In genomic region chr1:233381806-233382205, GRCh38 we compare ENCODE assay signal across 36 cellular contexts.
"Had no signal": no experiment of that assay in that cellular context is flagged by ENCODE, and none has a peak within 500 bp of the region (broad histone marks: within the 10 kb centered on the region; RNA-seq: fewer than 3 reads in every experiment).

No MANE protein-coding gene starts in this region.

- H3K9me3 Mint-ChIP-seq: activated B cell treated with CpG ODN at 0.5 μM for 24 hours; activated CD4-positive, alpha-beta memory T cell treated with anti-CD3 and anti-CD28 coated beads for 36 hours; activated CD4-positive, alpha-beta T cell treated with anti-CD3 and anti-CD28 coated beads, Interleukin-2, amount 10 ng/mL, durations not matched to agents 24 days and 14 days; activated naive CD4-positive, alpha-beta T cell treated with anti-CD3 and anti-CD28 coated beads for 36 hours; activated naive CD4-positive, alpha-beta T cell treated with anti-CD3 and anti-CD28 coated beads, Interleukin-2, amount 50 U/mL, for 72 hours; activated naive CD8-positive, alpha-beta T cell treated with anti-CD3 and anti-CD28 coated beads for 36 hours; activated T-helper 1 cell treated with anti-CD3 and anti-CD28 coated beads, Interleukin-12 subunit alpha, Interleukin-12 subunit beta, Interleukin-2, Interleukin-4 antibody, amounts not matched to agents 30 ng/mL and 10 ng/mL and 1 ng/mL, durations not matched to agents 14 hours and 24 hours and 36 hours; activated T-helper 17 cell treated with anti-CD3 and anti-CD28 coated beads, Interleukin-2, amount 50 U/mL, for 72 hours; central memory CD8-positive, alpha-beta T cell; T-helper 2 cell treated with Interferon-gamma antibody and Interleukin-4, amounts not matched to agents 5 μg/mL and 100 μg/mL, for 36 hours had no signal

- H3K27me3 ChIP-seq: adrenal gland, body of pancreas, brain microvascular endothelial cell, breast epithelium, colonic mucosa had no signal

- H3K27ac ChIP-seq: adrenal gland, body of pancreas, brain microvascular endothelial cell, breast epithelium, colonic mucosa, VCaP had no signal

- DNase-seq: activated B cell treated with CpG ODN at 0.5 μM for 24 hours; activated CD4-positive, alpha-beta memory T cell treated with anti-CD3 and anti-CD28 coated beads for 36 hours; activated CD4-positive, alpha-beta T cell treated with anti-CD3 and anti-CD28 coated beads for 4 hours; activated CD4-positive, alpha-beta T cell treated with anti-CD3 and anti-CD28 coated beads, Interleukin-2, amount 10 ng/mL, durations not matched to agents 24 days and 14 days; activated CD4-positive, alpha-beta T cell treated with anti-CD3 and anti-CD28 coated beads, Interleukin-2, amount 50 U/mL, for 1 hour; activated CD4-positive, alpha-beta T cell treated with anti-CD3 and anti-CD28 coated beads, Interleukin-2, amount 50 U/mL, for 4 hours; activated CD4-positive, CD25-positive, alpha-beta regulatory T cell treated with anti-CD3 and anti-CD28 coated beads, Interleukin-2, amount 50 U/mL, for 72 hours; activated CD8-positive, alpha-beta memory T cell treated with anti-CD3 and anti-CD28 coated beads, Interleukin-2, amount 50 U/mL, for 4 hours; activated CD8-positive, alpha-beta T cell treated with anti-CD3 and anti-CD28 coated beads for 36 hours; activated effector memory CD4-positive, alpha-beta T cell treated with anti-CD3 and anti-CD28 coated beads, Interleukin-2, amount 50 U/mL, for 16 hours; activated gamma-delta T cell treated with Interleukin-2 at 50 U/mL for 16 hours; activated naive CD4-positive, alpha-beta T cell; activated naive CD4-positive, alpha-beta T cell treated with anti-CD3 and anti-CD28 coated beads for 36 hours; activated naive CD4-positive, alpha-beta T cell treated with anti-CD3 and anti-CD28 coated beads, Interleukin-2, amount 50 U/mL, for 16 hours; activated naive CD8-positive, alpha-beta T cell treated with anti-CD3 and anti-CD28 coated beads for 36 hours; activated T-cell treated with anti-CD3 and anti-CD28 coated beads for 4 hours; activated T-cell treated with anti-CD3 and anti-CD28 coated beads, Interleukin-2, amount 50 U/mL, for 1 hour; activated T-cell treated with anti-CD3 and anti-CD28 coated beads, Interleukin-2, amount 50 U/mL, for 4 hours; activated T-cell treated with anti-CD3 and anti-CD28 coated beads, Interleukin-2, amount 50 U/mL, for 72 hours; adrenal gland; amniotic stem cell; aorta; body of pancreas; brain microvascular endothelial cell; cerebellar nuclear complex; colonic mucosa; T-helper 2 cell; T-helper 9 cell had no signal

- FAIRE-seq: astrocyte had no signal

- H3K9me3 ChIP-seq: adrenal gland, body of pancreas, breast epithelium, colonic mucosa had no signal

- H3K36me3 ChIP-seq: adrenal gland, brain microvascular endothelial cell, colonic mucosa had no signal

- H3K4me1 ChIP-seq: adrenal gland, body of pancreas, breast epithelium, colonic mucosa had no signal

- H3K27ac Mint-ChIP-seq: activated B cell treated with CpG ODN at 0.5 μM for 24 hours; activated CD4-positive, alpha-beta memory T cell treated with anti-CD3 and anti-CD28 coated beads for 36 hours; activated CD4-positive, alpha-beta T cell treated with anti-CD3 and anti-CD28 coated beads, Interleukin-2, amount 10 ng/mL, durations not matched to agents 24 days and 14 days; activated CD8-positive, alpha-beta T cell treated with anti-CD3 and anti-CD28 coated beads for 36 hours; activated naive CD4-positive, alpha-beta T cell treated with anti-CD3 and anti-CD28 coated beads for 36 hours; activated naive CD4-positive, alpha-beta T cell treated with anti-CD3 and anti-CD28 coated beads, Interleukin-2, amount 50 U/mL, for 72 hours; activated naive CD8-positive, alpha-beta T cell treated with anti-CD3 and anti-CD28 coated beads for 36 hours; activated T-cell treated with anti-CD3 and anti-CD28 coated beads, Interleukin-2, amount 50 U/mL, for 72 hours; activated T-helper 1 cell treated with anti-CD3 and anti-CD28 coated beads, Interleukin-12 subunit alpha, Interleukin-12 subunit beta, Interleukin-2, Interleukin-4 antibody, amounts not matched to agents 30 ng/mL and 10 ng/mL and 1 ng/mL, durations not matched to agents 14 hours and 24 hours and 36 hours; activated T-helper 17 cell treated with anti-CD3 and anti-CD28 coated beads, Interleukin-2, amount 50 U/mL, for 72 hours; T-helper 2 cell treated with Interferon-gamma antibody and Interleukin-4, amounts not matched to agents 5 μg/mL and 100 μg/mL, for 36 hours had no signal

- H3K27me3 Mint-ChIP-seq: activated B cell treated with CpG ODN at 0.5 μM for 24 hours; activated CD4-positive, alpha-beta memory T cell treated with anti-CD3 and anti-CD28 coated beads for 36 hours; activated CD4-positive, alpha-beta T cell treated with anti-CD3 and anti-CD28 coated beads, Interleukin-2, amount 10 ng/mL, durations not matched to agents 24 days and 14 days; activated CD8-positive, alpha-beta T cell treated with anti-CD3 and anti-CD28 coated beads for 36 hours; activated naive CD8-positive, alpha-beta T cell treated with anti-CD3 and anti-CD28 coated beads for 36 hours; activated T-helper 17 cell treated with anti-CD3 and anti-CD28 coated beads, Interleukin-2, amount 50 U/mL, for 72 hours; central memory CD8-positive, alpha-beta T cell had no signal

- H3K4me3 Mint-ChIP-seq: activated B cell treated with CpG ODN at 0.5 μM for 24 hours; activated CD4-positive, alpha-beta memory T cell treated with anti-CD3 and anti-CD28 coated beads for 36 hours; activated CD4-positive, alpha-beta T cell treated with anti-CD3 and anti-CD28 coated beads, Interleukin-2, amount 10 ng/mL, durations not matched to agents 24 days and 14 days; activated CD8-positive, alpha-beta T cell treated with anti-CD3 and anti-CD28 coated beads for 36 hours; activated naive CD4-positive, alpha-beta T cell treated with anti-CD3 and anti-CD28 coated beads for 36 hours; activated naive CD8-positive, alpha-beta T cell treated with anti-CD3 and anti-CD28 coated beads for 36 hours; activated T-cell treated with anti-CD3 and anti-CD28 coated beads, Interleukin-2, amount 50 U/mL, for 4 hours; activated T-cell treated with anti-CD3 and anti-CD28 coated beads, Interleukin-2, amount 50 U/mL, for 72 hours; activated T-helper 1 cell treated with anti-CD3 and anti-CD28 coated beads, Interleukin-12 subunit alpha, Interleukin-12 subunit beta, Interleukin-2, Interleukin-4 antibody, amounts not matched to agents 30 ng/mL and 10 ng/mL and 1 ng/mL, durations not matched to agents 14 hours and 24 hours and 36 hours; activated T-helper 17 cell treated with anti-CD3 and anti-CD28 coated beads, Interleukin-2, amount 50 U/mL, for 72 hours; central memory CD8-positive, alpha-beta T cell; T-helper 2 cell treated with Interferon-gamma antibody and Interleukin-4, amounts not matched to agents 5 μg/mL and 100 μg/mL, for 36 hours had no signal

- H3K4me3 ChIP-seq: adrenal gland, body of pancreas, breast epithelium, colonic mucosa had no signal

- H3K4me1 Mint-ChIP-seq: activated B cell treated with CpG ODN at 0.5 μM for 24 hours; activated CD4-positive, alpha-beta T cell treated with anti-CD3 and anti-CD28 coated beads, Interleukin-2, amount 10 ng/mL, durations not matched to agents 24 days and 14 days; activated naive CD8-positive, alpha-beta T cell treated with anti-CD3 and anti-CD28 coated beads for 36 hours; activated T-helper 17 cell treated with anti-CD3 and anti-CD28 coated beads, Interleukin-2, amount 50 U/mL, for 72 hours; central memory CD8-positive, alpha-beta T cell had no signal

- ATAC-seq: activated CD8-positive, alpha-beta T cell treated with anti-CD3 and anti-CD28 coated beads for 36 hours; activated naive CD4-positive, alpha-beta T cell treated with anti-CD3 and anti-CD28 coated beads, Interleukin-2, amount 50 U/mL, for 72 hours; activated T-cell treated with anti-CD3 and anti-CD28 coated beads, Interleukin-2, amount 50 U/mL, for 4 hours; activated T-cell treated with anti-CD3 and anti-CD28 coated beads, Interleukin-2, amount 50 U/mL, for 72 hours; activated T-helper 17 cell treated with anti-CD3 and anti-CD28 coated beads, Interleukin-2, amount 50 U/mL, for 72 hours; body of pancreas had no signal
